In genomic region chr5:123672067-123672466, GRCh38 we compare ENCODE assay signal across 24 cellular contexts.
"Had no signal": no experiment of that assay in that cellular context is flagged by ENCODE, and none has a peak within 500 bp of the region (broad histone marks: within the 10 kb centered on the region; RNA-seq: fewer than 3 reads in every experiment).

No MANE protein-coding gene starts in this region.

- ATAC-seq: activated CD4-positive, alpha-beta T cell treated with anti-CD3 and anti-CD28 coated beads for 36 hours; activated T-cell treated with anti-CD3 and anti-CD28 coated beads, Interleukin-2, amount 50 U/mL, for 4 hours; gastroesophageal sphincter; left lung; right lobe of liver; upper lobe of right lung had no signal

- H3K27me3 ChIP-seq: esophagus squamous epithelium, gastroesophageal sphincter, left lung, right lobe of liver, upper lobe of right lung had no signal

- H3K4me3 ChIP-seq: esophagus squamous epithelium, gastroesophageal sphincter, left lung, right lobe of liver, upper lobe of right lung had no signal

- H3K27ac ChIP-seq: esophagus squamous epithelium, gastroesophageal sphincter, left lung, right lobe of liver, upper lobe of right lung had no signal

- H3K9me3 ChIP-seq: esophagus squamous epithelium, gastroesophageal sphincter, left lung, right lobe of liver, upper lobe of right lung had no signal

- H3K4me1 Mint-ChIP-seq: activated CD4-positive, alpha-beta T cell treated with anti-CD3 and anti-CD28 coated beads for 36 hours; activated naive CD8-positive, alpha-beta T cell treated with anti-CD3 and anti-CD28 coated beads for 36 hours had no signal

- H3K4me3 Mint-ChIP-seq: activated B cell treated with CpG ODN at 0.5 μM for 24 hours; activated CD4-positive, alpha-beta T cell treated with anti-CD3 and anti-CD28 coated beads for 36 hours; activated naive CD8-positive, alpha-beta T cell treated with anti-CD3 and anti-CD28 coated beads for 36 hours; activated T-cell treated with anti-CD3 and anti-CD28 coated beads, Interleukin-2, amount 50 U/mL, for 4 hours; endodermal cell; mesothelial cell of epicardium; nephron progenitor cell had no signal

- H3K27me3 Mint-ChIP-seq: activated B cell treated with CpG ODN at 0.5 μM for 24 hours; activated CD4-positive, alpha-beta T cell treated with anti-CD3 and anti-CD28 coated beads for 36 hours; activated naive CD8-positive, alpha-beta T cell treated with anti-CD3 and anti-CD28 coated beads for 36 hours had no signal

- H3K36me3 ChIP-seq: esophagus squamous epithelium, gastroesophageal sphincter, left lung, right lobe of liver, upper lobe of right lung had no signal

- DNase-seq: activated B cell treated with CpG ODN at 0.5 μM for 24 hours; activated CD4-positive, alpha-beta T cell treated with anti-CD3 and anti-CD28 coated beads for 36 hours; activated CD4-positive, alpha-beta T cell treated with anti-CD3 and anti-CD28 coated beads, Interleukin-2, amount 50 U/mL, for 4 hours; activated CD8-positive, alpha-beta memory T cell treated with anti-CD3 and anti-CD28 coated beads for 24 hours; activated CD8-positive, alpha-beta memory T cell treated with anti-CD3 and anti-CD28 coated beads, Interleukin-2, amount 50 U/mL, for 48 hours; activated naive CD4-positive, alpha-beta T cell treated with Interleukin-2 at 50 U/mL for 16 hours; activated naive CD8-positive, alpha-beta T cell treated with anti-CD3 and anti-CD28 coated beads for 36 hours; activated T-cell treated with anti-CD3 and anti-CD28 coated beads, Interleukin-2, amount 50 U/mL, for 4 hours; amniotic stem cell; cortex of kidney; endodermal cell; esophagus squamous epithelium; kidney; left lung; nephron progenitor cell; occipital lobe; right lobe of liver; stimulated activated CD4-positive, alpha-beta T cell treated with anti-CD3 and anti-CD28 coated beads, Interleukin-4, amount 100 ng/mL, for 1 hour; stimulated activated naive CD4-positive, alpha-beta T cell treated with Interleukin-2 at 50 U/mL for 16 hours; T-helper 9 cell; upper lobe of right lung had no signal

- H3K9me3 Mint-ChIP-seq: activated B cell treated with CpG ODN at 0.5 μM for 24 hours; activated naive CD8-positive, alpha-beta T cell treated with anti-CD3 and anti-CD28 coated beads for 36 hours; activated T-helper 2 cell treated with anti-CD3 and anti-CD28 coated beads, Interferon-gamma antibody, Interleukin-2, Interleukin-4, amounts not matched to agents 10 μg/mL and 5 μg/mL and 100 μg/mL, durations not matched to agents 14 hours and 24 hours and 36 hours had no signal

- H3K36me3 Mint-ChIP-seq: activated naive CD8-positive, alpha-beta T cell treated with anti-CD3 and anti-CD28 coated beads for 36 hours had no signal

- H3K27ac Mint-ChIP-seq: activated B cell treated with CpG ODN at 0.5 μM for 24 hours; activated CD4-positive, alpha-beta T cell treated with anti-CD3 and anti-CD28 coated beads for 36 hours; activated naive CD8-positive, alpha-beta T cell treated with anti-CD3 and anti-CD28 coated beads for 36 hours; activated T-helper 2 cell treated with anti-CD3 and anti-CD28 coated beads, Interferon-gamma antibody, Interleukin-2, Interleukin-4, amounts not matched to agents 10 μg/mL and 5 μg/mL and 100 μg/mL, durations not matched to agents 14 hours and 24 hours and 36 hours; endodermal cell; mesothelial cell of epicardium; nephron progenitor cell had no signal
